Comparison of ENCODE assay signal across 8 cellular contexts in the genomic region with DNA sequence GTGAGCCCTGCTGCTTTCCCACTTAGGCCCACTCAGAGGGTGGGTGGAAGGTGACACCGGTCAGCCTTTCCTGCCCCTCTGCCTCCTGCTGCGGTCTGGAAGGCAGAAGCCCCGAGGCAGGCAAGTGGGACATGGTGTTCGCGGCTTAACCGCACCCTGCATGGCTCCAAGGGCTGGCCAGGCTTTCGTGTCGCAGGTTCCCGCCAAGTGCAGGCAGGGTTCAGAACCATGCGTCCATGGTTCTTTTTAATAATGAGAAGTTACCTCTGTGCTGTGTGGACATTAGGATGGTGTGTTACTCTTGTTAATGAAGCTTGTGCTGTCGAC. TPM values are rescaled to one million over a fixed set of nuclear protein-coding genes. Genes with fewer than 3 reads are reported as not detected.
DNase-seq lines count a peak whose midpoint lies in the region; ATAC-seq and TF ChIP-seq lines count a peak whose summit lies in the region.

No MANE protein-coding gene starts in this region.

- intact Hi-C loops in stomach (cut with DNase I; ENCODE audit: low total_unique reads): no loop called here

- no peak for TF ChIP-seq EP300 in stomach (IDR thresholded peaks at IDR 0.05)

- TF ChIP-seq POLR2A in stomach (IDR thresholded peaks at IDR 0.05): no peak

- H3K4me1 ChIP-seq in iPS-15b (ENCODE audit: control insufficient read depth, insufficient read depth, low read length) (no peaks in the 10 kb centered on the region), stomach (peaks cover 5 to 33% (median 24%) of the 10 kb centered on the region in 4 donors)

- no peaks in the 10 kb centered on the region for H3K9me3 ChIP-seq in iPS-15b (ENCODE audit: control insufficient read depth, insufficient read depth, low read length)
- H3K9me3 ChIP-seq in stomach: no peaks in the 10 kb centered on the region

- peak overlapping the region; percentile 85 for H3K4me3 ChIP-seq in AG10803 (ENCODE audit: low read length)
- H3K4me3 ChIP-seq in WI38 (ENCODE audit: low read depth, low read length): peak overlapping the region; percentile 69
- peak overlapping the region; percentile 81 for H3K4me3 ChIP-seq in iPS-15b (ENCODE audit: low read depth, low read length)
- peak overlapping the region; percentile 92 to 97 (median 94) for H3K4me3 ChIP-seq in stomach

- ATAC-seq in GM21786 (IDR thresholded peaks at IDR 0.05; ENCODE audit: unreplicated experiment): peak; percentile 15

- 3 to 6% (median 4%) methylated on average over 11 of the region's 11 CpGs for WGBS in stomach, 5 donors

- H3K27ac ChIP-seq in stomach: peak overlapping the region; percentile 48 to 97 (median 91)

- peak overlapping the region; percentile 50 for H3K9ac ChIP-seq in iPS-15b (ENCODE audit: low read depth, low read length)

- H3K36me3 ChIP-seq in iPS-15b (ENCODE audit: control insufficient read depth, insufficient read depth, low read length) (no peaks in the 10 kb centered on the region), stomach (no peaks in the 10 kb centered on the region)

- peaks cover 33% of the 10 kb centered on the region for H3K27me3 ChIP-seq in iPS-15b (ENCODE audit: control insufficient read depth, insufficient read depth, low read length)
- H3K27me3 ChIP-seq in stomach: no peaks in the 10 kb centered on the region

- DNase-seq in AG10803 (ENCODE audit: low read depth): no peak
- DNase-seq in stomach: no peak
- no peak for DNase-seq in NCI-H1930 (lab: John Stamatoyannopoulos, UW)
- DNase-seq in OCI-M2 (lab: John Stamatoyannopoulos, UW; ENCODE audit: unreplicated experiment): no peak
- no peak for DNase-seq in activated CD4-positive, alpha-beta T cell treated with anti-CD3 and anti-CD28 coated beads, Interleukin-2, amount 50 U/mL, for 48 hours

- TF ChIP-seq CTCF in AG10803 (conservative IDR thresholded peaks at IDR 0.05; ENCODE audit: low read length) (no peak), WI38 (IDR thresholded peaks at IDR 0.05; ENCODE audit: low read depth, low read length) (no peak), stomach (IDR thresholded peaks at IDR 0.05) (no peak)

RNA-seq across cellular contexts. Expression of a gene that starts 1.0 kb away (rescaled TPM):
- total RNA-seq in stomach: 10 to 100 TPM in 4 of 5 donors, 1 to 10 TPM in 1; 8.1 to 41.5 (median 21.6) TPM
- 1 to 10 TPM in 1 of 3 donors, under 1 TPM in 2; 0.61 to 2.0 (median 0.62) TPM for polyA plus RNA-seq in stomach
